ENCODE assay signal across 3 cellular contexts in the genomic region with DNA sequence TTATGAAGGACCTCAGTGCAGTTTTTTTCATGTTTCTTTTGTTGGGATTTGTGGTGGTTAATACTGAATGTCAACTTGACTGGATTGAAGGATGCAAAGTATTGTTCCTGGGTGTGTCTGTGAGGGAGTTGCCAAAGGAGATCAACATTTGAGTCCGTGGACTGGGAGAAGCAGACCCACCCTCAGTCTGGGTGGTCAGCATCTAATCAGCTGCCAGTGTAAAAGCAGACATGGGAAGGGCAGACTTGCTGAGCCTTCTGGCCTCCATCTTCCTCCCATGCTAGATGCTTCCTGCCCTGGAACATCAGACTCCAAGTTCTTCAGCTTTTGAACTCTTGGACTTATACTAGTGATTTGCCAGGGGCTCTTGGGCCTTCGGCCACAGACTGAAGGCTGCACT.
DNase-seq lines count a peak whose midpoint lies in the region; ATAC-seq, FAIRE-seq and TF ChIP-seq lines count a peak whose summit lies in the region.
"Not testable (repeated sequence)": the region's sequence is repeated elsewhere in the genome, so short reads cannot be mapped to it uniquely, and the experiment has no call there.

No MANE protein-coding gene starts in this region.

- CTCF ChIA-PET in HEK293 (lab: Yijun Ruan, JAX); K562 (lab: Yijun Ruan, JAX; ENCODE audit: low intra/inter-chr PET ratio): not testable (repeated sequence)

- H3K79me2 ChIP-seq in K562 (ENCODE audit: control insufficient read depth, insufficient read depth, low read length): not testable (repeated sequence)

- not testable (repeated sequence) for TF ChIP-seq CTCF in HEK293 (tag by site-specific recombination; IDR thresholded peaks at IDR 0.05); K562 (IDR thresholded peaks at IDR 0.05 in 2 of 3, conservative IDR thresholded peaks at IDR 0.05 in 1 of 3; ENCODE audit: insufficient read depth in 2 of 3, low read depth in 1 of 3, low read length in 3 of 3); right atrium auricular region (IDR thresholded peaks at IDR 0.05)

- WGBS in K562 (ENCODE audit: insufficient coverage, low coverage, missing lambda C conversion rate): 0% methylated on average over 2 of the region's 2 CpGs

- intact Hi-C loops in K562 (cut with micrococcal nuclease): not testable (repeated sequence)

- not testable (repeated sequence) for H2AFZ ChIP-seq in K562 (ENCODE audit: low read depth, low read length)

- BruUV-seq in K562 (replicated peaks; lab: Mats Ljungman, UMichigan): not testable (repeated sequence)

- not testable (repeated sequence) for H3K9me3 ChIP-seq in HEK293 (ENCODE audit: control insufficient read depth, insufficient read depth, low read depth, low read length); K562 (replicated peaks; ENCODE audit: control insufficient read depth, insufficient read depth, low read depth, low read length); right atrium auricular region

- not testable (repeated sequence) for TF ChIP-seq RAD21 in K562 (CRISPR knock-in tag; conservative IDR thresholded peaks at IDR 0.05 in 1 of 2, IDR thresholded peaks at IDR 0.05 in 1 of 2)

- not testable (repeated sequence) for TF ChIP-seq POLR2A in K562 (conservative IDR thresholded peaks at IDR 0.05)

- H3K27ac ChIP-seq in HEK293 (ENCODE audit: extremely low read depth, low read depth, low read length); K562 (ENCODE audit: extremely low read depth, low read depth, low read length); right atrium auricular region: not testable (repeated sequence)

- H3K4me3 ChIP-seq in HEK293 (ENCODE audit: low read depth, low read length); K562; right atrium auricular region: not testable (repeated sequence)

- peaks cover 2 to 32% of the 10 kb centered on the region in 2 experiments; a peak in 3 of 5 replicates for H3K27me3 ChIP-seq in K562 (ENCODE audit: control insufficient read depth in 2 of 2, insufficient read depth in 2 of 2, low read length in 2 of 2)
- H3K27me3 ChIP-seq in right atrium auricular region: not testable (repeated sequence)

- not testable (repeated sequence) for DNase-seq in K562 (ENCODE audit: extremely low read depth in 1 of 4, low spot score in 3 of 4)
- peak; percentile 47 for DNase-seq in right atrium auricular region (ENCODE audit: low spot score)

- not testable (repeated sequence) for ATAC-seq in K562

- H3K36me3 ChIP-seq in HEK293 (ENCODE audit: control insufficient read depth in 2 of 2, insufficient read depth in 1 of 2, low read length in 2 of 2); K562 (ENCODE audit: control insufficient read depth, insufficient read depth, low read length); right atrium auricular region: not testable (repeated sequence)

- H3K4me2 ChIP-seq in K562 (ENCODE audit: insufficient read depth, low read length): not testable (repeated sequence)

- in situ Hi-C loops in K562 (cut with MboI): not testable (repeated sequence)

- not testable (repeated sequence) for TF ChIP-seq EP300 in K562 (IDR thresholded peaks at IDR 0.05; ENCODE audit: low read length)

- H4K20me1 ChIP-seq in K562 (replicated peaks; ENCODE audit: control insufficient read depth, insufficient read depth, low read length): not testable (repeated sequence)

- not testable (repeated sequence) for H3K9ac ChIP-seq in K562 (ENCODE audit: insufficient read depth in 1 of 2, low read depth in 2 of 2, low read length in 2 of 2)

- POLR2A ChIA-PET in HEK293 (lab: Yijun Ruan, JAX): not testable (repeated sequence)
- POLR2A ChIA-PET in K562 (lab: Yijun Ruan, JAX): interaction anchor here (0.6 kb wide), 1 partner anchor 855 kb away, joined by 3 read pairs; no protein-coding TSS in a partner anchor

- not testable (repeated sequence) for FAIRE-seq in K562 (lab: Jason Lieb, UNC)

- H3K9me1 ChIP-seq in K562 (ENCODE audit: control insufficient read depth, insufficient read depth, low read length): not testable (repeated sequence)

- not testable (repeated sequence) for H3K4me1 ChIP-seq in HEK293 (ENCODE audit: control insufficient read depth, insufficient read depth, low read length); K562 (replicated peaks in 1 of 2; ENCODE audit: control insufficient read depth in 2 of 2, insufficient read depth in 2 of 2, low read length in 2 of 2); right atrium auricular region

TF ChIP-seq in HEK293, 187 proteins besides CTCF, POLR2A, EP300 and RAD21:
- TF ChIP-seq ZNF10 (tag by site-specific recombination; IDR thresholded peaks at IDR 0.05): peak; percentile 70; the same call in 1 of the 2 replicates

TF ChIP-seq in K562, 482 proteins besides CTCF, POLR2A, EP300 and RAD21:
- peak; percentile 65 for TF ChIP-seq ZNF134 (CRISPR knock-in tag; conservative IDR thresholded peaks at IDR 0.05)
